19 cellular contexts compared by ENCODE assay signal in the genomic region with DNA sequence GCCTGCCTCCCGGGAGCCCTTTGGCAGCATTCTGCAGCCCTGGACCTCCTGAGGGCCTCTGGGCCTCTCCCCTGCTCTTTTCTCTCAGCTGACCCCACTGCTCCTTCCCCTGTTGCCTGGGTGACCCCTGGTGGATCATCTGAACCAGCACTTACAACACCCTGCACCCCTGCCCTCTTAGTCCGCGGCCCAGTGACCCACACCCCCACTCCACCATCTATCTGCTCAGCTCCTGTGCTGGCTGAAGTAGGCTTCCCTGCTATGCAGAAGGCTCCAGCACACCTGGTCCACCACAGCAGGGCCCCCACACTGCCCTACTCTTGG.
"Had no signal": no experiment of that assay in that cellular context is flagged by ENCODE, and none has a peak within 500 bp of the region (broad histone marks: within the 10 kb centered on the region; RNA-seq: fewer than 3 reads in every experiment).

No MANE protein-coding gene starts in this region.

- H3K36me3 ChIP-seq: neural progenitor cell, spleen, thyroid gland had no signal

- H3K4me3 Mint-ChIP-seq: activated CD4-positive, alpha-beta T cell treated with anti-CD3 and anti-CD28 coated beads, Interleukin-2, amount 10 ng/mL, durations not matched to agents 24 days and 14 days; activated CD8-positive, alpha-beta memory T cell treated with anti-CD3 and anti-CD28 coated beads, Interleukin-2, amount 10 ng/mL, durations not matched to agents 7 days and 5 days; activated CD8-positive, alpha-beta T cell treated with anti-CD3 and anti-CD28 coated beads for 36 hours; activated naive CD8-positive, alpha-beta T cell treated with anti-CD3 and anti-CD28 coated beads, Interleukin-2, amount 50 U/mL, for 24 hours; activated T-helper 1 cell treated with anti-CD3 and anti-CD28 coated beads, Interleukin-12 subunit alpha, Interleukin-12 subunit beta, Interleukin-2, Interleukin-4 antibody, amounts not matched to agents 30 ng/mL and 10 ng/mL and 1 ng/mL, durations not matched to agents 14 hours and 24 hours and 36 hours; dendritic cell treated with granulocyte-macrophage colony-stimulating factor and Interleukin-4, amounts not matched to agents 40 ng/mL and 50 ng/mL, for 4 days; mesothelial cell of epicardium; naive thymus-derived CD8-positive, alpha-beta T cell; neural progenitor cell; T-helper 17 cell had no signal

- H3K4me1 Mint-ChIP-seq: activated CD4-positive, alpha-beta T cell treated with anti-CD3 and anti-CD28 coated beads, Interleukin-2, amount 10 ng/mL, durations not matched to agents 24 days and 14 days; activated naive CD8-positive, alpha-beta T cell treated with anti-CD3 and anti-CD28 coated beads, Interleukin-2, amount 50 U/mL, for 24 hours; mesothelial cell of epicardium had no signal

- H3K27ac ChIP-seq: body of pancreas, neural progenitor cell, spleen, thyroid gland had no signal

- DNase-seq: activated CD8-positive, alpha-beta memory T cell treated with anti-CD3 and anti-CD28 coated beads, Interleukin-2, amount 10 ng/mL, durations not matched to agents 7 days and 5 days; activated gamma-delta T cell; activated naive CD4-positive, alpha-beta T cell treated with anti-CD3 and anti-CD28 coated beads, Interleukin-2, amount 50 U/mL, for 16 hours; effector CD8-positive, alpha-beta T cell; left ventricle myocardium superior; spleen; stimulated activated CD4-positive, alpha-beta T cell treated with anti-CD3 and anti-CD28 coated beads, Interleukin-4, amount 100 ng/mL, for 1 hour had no signal

- H3K27me3 ChIP-seq: body of pancreas, thyroid gland had no signal

- H3K4me1 ChIP-seq: body of pancreas, neural progenitor cell, thyroid gland had no signal

- H3K9me3 ChIP-seq: body of pancreas, thyroid gland had no signal

- H3K27ac Mint-ChIP-seq: activated CD4-positive, alpha-beta T cell treated with anti-CD3 and anti-CD28 coated beads, Interleukin-2, amount 10 ng/mL, durations not matched to agents 24 days and 14 days; activated CD8-positive, alpha-beta memory T cell treated with anti-CD3 and anti-CD28 coated beads, Interleukin-2, amount 10 ng/mL, durations not matched to agents 7 days and 5 days; activated CD8-positive, alpha-beta T cell treated with anti-CD3 and anti-CD28 coated beads for 36 hours; activated naive CD8-positive, alpha-beta T cell treated with anti-CD3 and anti-CD28 coated beads, Interleukin-2, amount 50 U/mL, for 24 hours; activated T-helper 1 cell treated with anti-CD3 and anti-CD28 coated beads, Interleukin-12 subunit alpha, Interleukin-12 subunit beta, Interleukin-2, Interleukin-4 antibody, amounts not matched to agents 30 ng/mL and 10 ng/mL and 1 ng/mL, durations not matched to agents 14 hours and 24 hours and 36 hours; dendritic cell treated with granulocyte-macrophage colony-stimulating factor and Interleukin-4, amounts not matched to agents 40 ng/mL and 50 ng/mL, for 4 days; mesothelial cell of epicardium; naive thymus-derived CD8-positive, alpha-beta T cell; neural progenitor cell; progenitor cell of endocrine pancreas; T-helper 17 cell had no signal

- H3K9me3 Mint-ChIP-seq: activated CD4-positive, alpha-beta T cell treated with anti-CD3 and anti-CD28 coated beads, Interleukin-2, amount 10 ng/mL, durations not matched to agents 24 days and 14 days; activated CD8-positive, alpha-beta T cell treated with anti-CD3 and anti-CD28 coated beads for 36 hours; activated naive CD8-positive, alpha-beta T cell treated with anti-CD3 and anti-CD28 coated beads, Interleukin-2, amount 50 U/mL, for 24 hours; activated T-helper 1 cell treated with anti-CD3 and anti-CD28 coated beads, Interleukin-12 subunit alpha, Interleukin-12 subunit beta, Interleukin-2, Interleukin-4 antibody, amounts not matched to agents 30 ng/mL and 10 ng/mL and 1 ng/mL, durations not matched to agents 14 hours and 24 hours and 36 hours; dendritic cell treated with granulocyte-macrophage colony-stimulating factor and Interleukin-4, amounts not matched to agents 40 ng/mL and 50 ng/mL, for 4 days; mesothelial cell of epicardium had no signal

- H3K4me3 ChIP-seq: body of pancreas, neural progenitor cell, spleen, thyroid gland had no signal
